In the genomic region with DNA sequence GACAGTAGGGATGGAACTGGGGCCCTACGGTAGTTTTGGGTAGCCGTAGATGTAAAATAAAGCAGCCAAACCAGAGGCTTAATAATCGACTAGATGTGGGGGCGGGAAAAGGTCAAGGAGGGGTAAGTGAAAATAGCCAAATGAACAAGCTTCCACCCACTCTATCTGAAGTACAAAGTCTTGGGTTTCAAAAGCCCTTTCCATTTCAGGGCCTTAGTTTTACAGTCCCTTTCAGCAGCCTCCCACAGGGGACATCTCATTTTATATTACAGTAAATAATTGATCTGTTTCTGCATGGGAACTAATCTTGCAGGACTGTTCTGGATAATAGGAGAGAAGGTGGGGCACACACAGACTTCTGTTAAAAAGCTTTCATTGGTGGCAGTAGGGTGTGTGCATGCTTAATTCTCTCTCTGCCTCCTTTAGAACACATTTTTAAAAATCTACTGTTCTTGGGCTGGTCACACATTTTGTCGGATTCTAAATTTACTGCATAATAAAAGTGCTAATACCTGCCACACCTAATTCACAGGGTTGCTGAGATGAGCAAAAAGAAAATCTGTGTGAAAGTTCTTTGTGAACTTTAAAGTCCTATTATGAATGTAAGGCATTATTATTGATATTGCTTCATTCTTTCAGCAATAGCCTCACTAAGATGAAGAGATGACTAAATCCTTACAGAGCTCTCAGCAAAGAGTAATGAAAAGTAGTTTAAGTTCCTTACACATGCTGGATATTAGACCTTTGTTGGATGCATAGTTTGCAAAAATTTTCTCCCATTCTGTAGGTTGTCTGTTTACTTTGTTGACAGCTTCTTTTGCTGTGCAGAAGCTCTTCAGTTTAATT, we compare ENCODE assay signal across 12 cellular contexts.
DNase-seq lines count a peak whose midpoint lies in the region; ATAC-seq lines count a peak whose summit lies in the region.
"Had no signal": no experiment of that assay in that cellular context is flagged by ENCODE, and none has a peak within 500 bp of the region (broad histone marks: within the 10 kb centered on the region; RNA-seq: fewer than 3 reads in every experiment).

No MANE protein-coding gene starts in this region.

- H3K9me3 ChIP-seq in HAP-1 = no peaks in the 10 kb centered on the region

- DNase-seq in activated CD4-positive, CD25-positive, alpha-beta regulatory T cell (lab: John Stamatoyannopoulos, UW) = no peak
- DNase-seq in HAP-1 (ENCODE audit: low spot score in 2 of 2) (peak; percentile 65 to 99), amniotic stem cell (lab: John Stamatoyannopoulos, UW) (no peak), NCI-H128 (lab: John Stamatoyannopoulos, UW; ENCODE audit: unreplicated experiment) (no peak), hepatic stellate cell (ENCODE audit: low spot score) (no peak)
- DNase-seq: activated naive CD4-positive, alpha-beta T cell treated with anti-CD3 and anti-CD28 coated beads, Interleukin-2, amount 10 ng/mL, durations not matched to agents 7 days and 5 days; heart right ventricle; retina had no signal

- H3K36me3 Mint-ChIP-seq in stimulated activated memory B cell treated with anti-CD40 and anti-IgM and Interleukin-4, amounts not matched to agents 10 μg/mL and 1 μg/mL and 100 μg/mL, for 72 hours = peaks cover 17% of the 10 kb centered on the region

- in situ Hi-C loops in HAP-1 (cut with MboI; ENCODE audit: low sequenced_read_pairs) = loop anchor here (10.0 kb wide), 1 partner anchor 106 kb away; the partner anchor contains the start of gene ITPR2

- H3K4me1 Mint-ChIP-seq in stimulated activated memory B cell treated with anti-CD40 and anti-IgM and Interleukin-4, amounts not matched to agents 10 μg/mL and 1 μg/mL and 100 μg/mL, for 72 hours = peaks cover 59% of the 10 kb centered on the region

- ATAC-seq in activated CD4-positive, CD25-positive, alpha-beta regulatory T cell treated with anti-CD3 and anti-CD28 coated beads, Interleukin-2, amount 50 U/mL, for 24 hours = peak; percentile 9 to 36
- peak; percentile 44 for ATAC-seq in HG03378 (IDR thresholded peaks at IDR 0.05; ENCODE audit: unreplicated experiment)
- peak; percentile 73 for ATAC-seq in stimulated activated memory B cell treated with anti-CD40 and anti-IgM and Interleukin-4, amounts not matched to agents 10 μg/mL and 1 μg/mL and 100 μg/mL, for 72 hours
- ATAC-seq: heart right ventricle, Panc1 had no signal

- H3K4me1 ChIP-seq in HAP-1 = peaks cover 67% of the 10 kb centered on the region

- H3K27ac Mint-ChIP-seq in stimulated activated memory B cell treated with anti-CD40 and anti-IgM and Interleukin-4, amounts not matched to agents 10 μg/mL and 1 μg/mL and 100 μg/mL, for 72 hours = peak overlapping the region; percentile 78
- H3K27ac Mint-ChIP-seq: activated naive CD4-positive, alpha-beta T cell treated with anti-CD3 and anti-CD28 coated beads, Interleukin-2, amount 10 ng/mL, durations not matched to agents 7 days and 5 days had no signal

- no peak overlapping the region for H3K4me3 ChIP-seq in HAP-1
- H3K4me3 ChIP-seq: heart right ventricle had no signal

- H3K27me3 Mint-ChIP-seq in stimulated activated memory B cell treated with anti-CD40 and anti-IgM and Interleukin-4, amounts not matched to agents 10 μg/mL and 1 μg/mL and 100 μg/mL, for 72 hours = no peaks in the 10 kb centered on the region
- H3K27me3 Mint-ChIP-seq: activated naive CD4-positive, alpha-beta T cell treated with anti-CD3 and anti-CD28 coated beads, Interleukin-2, amount 10 ng/mL, durations not matched to agents 7 days and 5 days had no signal

- no peaks in the 10 kb centered on the region for H3K9me3 Mint-ChIP-seq in stimulated activated memory B cell treated with anti-CD40 and anti-IgM and Interleukin-4, amounts not matched to agents 10 μg/mL and 1 μg/mL and 100 μg/mL, for 72 hours
- H3K9me3 Mint-ChIP-seq: activated naive CD4-positive, alpha-beta T cell treated with anti-CD3 and anti-CD28 coated beads, Interleukin-2, amount 10 ng/mL, durations not matched to agents 7 days and 5 days had no signal

- peak overlapping the region; percentile 10 for H3K4me3 Mint-ChIP-seq in stimulated activated memory B cell treated with anti-CD40 and anti-IgM and Interleukin-4, amounts not matched to agents 10 μg/mL and 1 μg/mL and 100 μg/mL, for 72 hours
- H3K4me3 Mint-ChIP-seq: activated naive CD4-positive, alpha-beta T cell treated with anti-CD3 and anti-CD28 coated beads, Interleukin-2, amount 10 ng/mL, durations not matched to agents 7 days and 5 days had no signal

- no peaks in the 10 kb centered on the region for H3K27me3 ChIP-seq in HAP-1 (ENCODE audit: low read depth)
- H3K27me3 ChIP-seq: heart right ventricle had no signal

- H3K36me3 ChIP-seq in HAP-1 (replicated peaks) = no peaks in the 10 kb centered on the region
- H3K36me3 ChIP-seq: heart right ventricle had no signal

Comparison
In these comparisons a context has a peak if more than half of its experiments do, and no peak if none do; other contexts are left out.
1. ATAC-seq: peak in every context shown above with its lines; median percentile 73 in stimulated activated memory B cell treated with anti-CD40 and anti-IgM and Interleukin-4, amounts not matched to agents 10 μg/mL and 1 μg/mL and 100 μg/mL, for 72 hours; 44 in HG03378; 22 in activated CD4-positive, CD25-positive, alpha-beta regulatory T cell treated with anti-CD3 and anti-CD28 coated beads, Interleukin-2, amount 50 U/mL, for 24 hours.
2. DNase-seq: peak in HAP-1 (2 of 2); none in activated CD4-positive, CD25-positive, alpha-beta regulatory T cell (0 of 4), amniotic stem cell (single experiment), NCI-H128 (single experiment) and hepatic stellate cell (single experiment).